22 cellular contexts compared by ENCODE assay signal in genomic region chr15:65884511-65884910, GRCh38. TPM values are rescaled to one million over a fixed set of nuclear protein-coding genes. Genes with fewer than 3 reads are reported as not detected.
DNase-seq lines count a peak whose midpoint lies in the region; ATAC-seq and TF ChIP-seq lines count a peak whose summit lies in the region.
"Had no signal": no experiment of that assay in that cellular context is flagged by ENCODE, and none has a peak within 500 bp of the region (broad histone marks: within the 10 kb centered on the region; RNA-seq: fewer than 3 reads in every experiment).

No MANE protein-coding gene starts in this region.

- H3K27me3 ChIP-seq in stomach (no peaks in the 10 kb centered on the region), left lung (no peaks in the 10 kb centered on the region)
- H3K27me3 ChIP-seq: dorsolateral prefrontal cortex, hepatocyte had no signal

- TF ChIP-seq POLR2A in stomach (IDR thresholded peaks at IDR 0.05), result no peak

- no peaks in the 10 kb centered on the region for H3K9me3 Mint-ChIP-seq in activated naive CD4-positive, alpha-beta T cell treated with anti-CD3 and anti-CD28 coated beads, Interleukin-2, amount 50 U/mL, for 24 hours
- H3K9me3 Mint-ChIP-seq: stimulated activated naive B cell treated with anti-CD40 and anti-IgM and Interleukin-4, amounts not matched to agents 10 μg/mL and 1 μg/mL and 100 μg/mL, for 72 hours had no signal

- H3K36me3 ChIP-seq in stomach (peaks cover 31 to 90% (median 81%) of the 10 kb centered on the region in 4 donors), left lung (peaks cover 0 to 68% of the 10 kb centered on the region in 2 donors)

- no peak for DNase-seq in activated naive CD4-positive, alpha-beta T cell treated with Interleukin-2 at 50 U/mL for 16 hours
- DNase-seq in OCI-M1 (lab: John Stamatoyannopoulos, UW) (peak; percentile 36), left colon (no peak), stomach (no peak), left lung (no peak), AG08395 (ENCODE audit: low spot score) (no peak), mucosa of gallbladder (ENCODE audit: low spot score) (no peak)
- DNase-seq: activated CD4-positive, alpha-beta T cell treated with anti-CD3 and anti-CD28 coated beads for 36 hours; activated gamma-delta T cell; DMS53; dorsolateral prefrontal cortex; GF-D8; GM23248; NCI-H1048; NCI-H187 treated with DMSO at 0.1 percent for 48 hours; NCI-H510A; RPMI8226; stimulated activated naive B cell treated with anti-CD40 and anti-IgM and Interleukin-4, amounts not matched to agents 10 μg/mL and 1 μg/mL and 100 μg/mL, for 72 hours had no signal

- H3K4me1 ChIP-seq in stomach, result peaks cover 8 to 83% (median 38%) of the 10 kb centered on the region in 4 donors
- peaks cover 0 to 16% of the 10 kb centered on the region in 2 donors for H3K4me1 ChIP-seq in left lung

- ATAC-seq in left colon (peak; percentile 56), left lung (no peak)
- ATAC-seq: activated CD4-positive, alpha-beta T cell treated with anti-CD3 and anti-CD28 coated beads for 36 hours had no signal

- H3K27ac ChIP-seq in stomach (peak overlapping the region in 4 of 5 donors; percentile 23 to 56 (median 40)), left lung (no peak overlapping the region)
- H3K27ac ChIP-seq: dorsolateral prefrontal cortex, GM23248, hepatocyte, SK-N-MC had no signal

- peaks cover 87% of the 10 kb centered on the region for H3K4me1 Mint-ChIP-seq in activated naive CD4-positive, alpha-beta T cell treated with anti-CD3 and anti-CD28 coated beads, Interleukin-2, amount 50 U/mL, for 24 hours

- intact Hi-C loops in left colon (cut with DNase I, micrococcal nuclease), result no loop called here
- intact Hi-C loops in stomach (cut with DNase I; ENCODE audit: low total_unique reads), result no loop called here
- intact Hi-C loops in left lung (cut with DNase I), result no loop called here

- H3K4me3 ChIP-seq in stomach (no peak overlapping the region), left lung (no peak overlapping the region)
- H3K4me3 ChIP-seq: dorsolateral prefrontal cortex, GM23248, hepatocyte, lung, SK-N-MC had no signal

- no peak for TF ChIP-seq EP300 in stomach (IDR thresholded peaks at IDR 0.05)

- peaks cover 28% of the 10 kb centered on the region for H3K36me3 Mint-ChIP-seq in activated naive CD4-positive, alpha-beta T cell treated with anti-CD3 and anti-CD28 coated beads, Interleukin-2, amount 50 U/mL, for 24 hours

- no peak for TF ChIP-seq CTCF in stomach (IDR thresholded peaks at IDR 0.05)
- no peak for TF ChIP-seq CTCF in left lung (IDR thresholded peaks at IDR 0.05)

- H3K27me3 Mint-ChIP-seq in activated naive CD4-positive, alpha-beta T cell treated with anti-CD3 and anti-CD28 coated beads, Interleukin-2, amount 50 U/mL, for 24 hours, result no peaks in the 10 kb centered on the region
- H3K27me3 Mint-ChIP-seq: activated CD4-positive, alpha-beta T cell treated with anti-CD3 and anti-CD28 coated beads for 36 hours; stimulated activated naive B cell treated with anti-CD40 and anti-IgM and Interleukin-4, amounts not matched to agents 10 μg/mL and 1 μg/mL and 100 μg/mL, for 72 hours had no signal

- peak overlapping the region; percentile 39 for H3K4me3 Mint-ChIP-seq in activated naive CD4-positive, alpha-beta T cell treated with anti-CD3 and anti-CD28 coated beads, Interleukin-2, amount 50 U/mL, for 24 hours
- H3K4me3 Mint-ChIP-seq: activated CD4-positive, alpha-beta T cell treated with anti-CD3 and anti-CD28 coated beads for 36 hours had no signal

- no peaks in the 10 kb centered on the region for H3K9me3 ChIP-seq in stomach
- H3K9me3 ChIP-seq in left lung, result no peaks in the 10 kb centered on the region

- H3K27ac Mint-ChIP-seq in activated naive CD4-positive, alpha-beta T cell treated with anti-CD3 and anti-CD28 coated beads, Interleukin-2, amount 50 U/mL, for 24 hours, result peak overlapping the region; percentile 41
- H3K27ac Mint-ChIP-seq: activated CD4-positive, alpha-beta T cell treated with anti-CD3 and anti-CD28 coated beads for 36 hours; stimulated activated naive B cell treated with anti-CD40 and anti-IgM and Interleukin-4, amounts not matched to agents 10 μg/mL and 1 μg/mL and 100 μg/mL, for 72 hours had no signal

RNA-seq across cellular contexts. Expression of gene RAB11A, which starts 15.2 kb away (rescaled TPM):
- total RNA-seq in left colon, result 100 to 1,000 TPM; 334 to 358 TPM
- 100 to 1,000 TPM; 133 to 267 (median 172) TPM for total RNA-seq in stomach
- 100 to 1,000 TPM; 129 to 360 (median 194) TPM for polyA plus RNA-seq in stomach
- total RNA-seq in left lung, result 100 to 1,000 TPM; 215 to 217 TPM
- 250 TPM for total RNA-seq in mucosa of gallbladder

Comparison
In these comparisons a context has a peak if more than half of its experiments do, and no peak if none do; other contexts are left out.
1. H3K27ac ChIP-seq: peak in stomach (4 of 5); none in left lung (0 of 2).